Comparison of ENCODE assay signal across 11 cellular contexts in the genomic region with DNA sequence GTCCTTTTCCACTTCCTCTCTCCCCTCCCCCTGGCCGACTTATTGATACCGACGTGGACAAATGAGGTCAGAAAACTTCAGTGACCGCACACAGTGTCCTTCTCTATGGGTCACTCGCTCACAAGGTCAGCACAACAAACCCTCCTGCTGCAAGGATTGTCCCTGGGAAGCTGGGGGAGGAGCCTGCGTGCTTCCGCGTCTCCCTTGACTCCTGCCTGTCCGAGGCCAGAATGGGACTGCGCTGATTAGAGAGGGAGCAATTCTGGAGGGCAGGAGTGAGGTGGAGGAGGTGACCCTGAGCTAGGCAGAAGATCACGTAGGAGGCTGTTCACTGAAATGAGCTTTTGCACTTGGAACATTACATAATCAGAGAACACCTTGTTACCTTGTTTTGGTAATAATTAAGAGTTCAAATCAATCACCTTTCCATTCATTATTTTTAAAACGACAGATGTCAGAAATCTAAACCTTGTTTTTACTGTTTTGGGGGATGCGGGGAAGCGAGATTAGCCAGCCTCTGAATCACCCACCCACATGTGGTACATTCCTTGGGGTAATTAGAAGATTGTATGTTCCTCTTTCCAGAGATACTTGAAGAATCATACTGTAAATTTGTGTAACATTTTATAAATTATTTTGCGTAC.
DNase-seq lines count a peak whose midpoint lies in the region; ATAC-seq and FAIRE-seq lines count a peak whose summit lies in the region.
"Had no signal": no experiment of that assay in that cellular context is flagged by ENCODE, and none has a peak within 500 bp of the region (broad histone marks: within the 10 kb centered on the region; RNA-seq: fewer than 3 reads in every experiment).

No MANE protein-coding gene starts in this region.

- no peaks in the 10 kb centered on the region for H3K9me3 Mint-ChIP-seq in activated T-cell treated with anti-CD3 and anti-CD28 coated beads, Interleukin-2, amount 50 U/mL, for 24 hours

- no CpG with 5 or more reads among the region's 15 CpGs for WGBS in mesendoderm (ENCODE audit: extremely low coverage, insufficient coverage, low lambda C conversion rate)

- no peak for ATAC-seq in GM18909 (IDR thresholded peaks at IDR 0.05; ENCODE audit: poor library complexity, unreplicated experiment)

- H3K56ac ChIP-seq in mesendoderm (ENCODE audit: low read length): peak overlapping the region; percentile 63

- peak overlapping the region; percentile 68 for H3K4me3 Mint-ChIP-seq in activated T-cell treated with anti-CD3 and anti-CD28 coated beads, Interleukin-2, amount 50 U/mL, for 24 hours

- FAIRE-seq in urothelium cell line (lab: Jason Lieb, UNC): no peak

- H3K4me2 ChIP-seq in mesendoderm (ENCODE audit: low read length): peak overlapping the region; percentile 33

- H3K4me1 Mint-ChIP-seq in activated T-cell treated with anti-CD3 and anti-CD28 coated beads, Interleukin-2, amount 50 U/mL, for 24 hours (ENCODE audit: low read depth): peaks cover 57% of the 10 kb centered on the region

- no peaks in the 10 kb centered on the region for H3K36me3 ChIP-seq in mesendoderm (ENCODE audit: control insufficient read depth, insufficient read depth, low read length)

- no peaks in the 10 kb centered on the region for H3K79me1 ChIP-seq in mesendoderm (ENCODE audit: low read length)

- no peak overlapping the region for H3K27ac ChIP-seq in mesendoderm (ENCODE audit: low read depth, low read length)

- H3K27ac Mint-ChIP-seq in activated T-cell treated with anti-CD3 and anti-CD28 coated beads, Interleukin-2, amount 50 U/mL, for 24 hours: peak overlapping the region; percentile 65

- no peak overlapping the region for H2BK5ac ChIP-seq in mesendoderm (ENCODE audit: low read length)

- no peak overlapping the region for H3K4me3 ChIP-seq in mesendoderm (ENCODE audit: low read length)

- H2BK15ac ChIP-seq in mesendoderm (replicated peaks; ENCODE audit: low read depth): no peak overlapping the region

- H4K8ac ChIP-seq in mesendoderm (ENCODE audit: low read depth, low read length): no peak overlapping the region

- H2BK120ac ChIP-seq in mesendoderm (ENCODE audit: low read depth, low read length): no peak overlapping the region

- no peaks in the 10 kb centered on the region for H3K79me2 ChIP-seq in mesendoderm (ENCODE audit: control insufficient read depth, insufficient read depth, low read length)

- H3K23ac ChIP-seq in mesendoderm (ENCODE audit: low read length): no peak overlapping the region

- no peak for DNase-seq in activated T-cell treated with anti-CD3 and anti-CD28 coated beads, Interleukin-2, amount 50 U/mL, for 24 hours
- no peak for DNase-seq in activated T-cell treated with anti-CD3 and anti-CD28 coated beads, Interleukin-2, amount 50 U/mL, for 48 hours
- peak; percentile 88 for DNase-seq in ecto neural progenitor cell (ENCODE audit: low spot score)
- peak; percentile 73 for DNase-seq in mesendoderm
- peak; percentile 47 for DNase-seq in urothelium cell line (ENCODE audit: low spot score)
- DNase-seq in glomerular visceral epithelial cell (ENCODE audit: extremely low spot score): no peak
- no peak for DNase-seq in NCI-H187 (lab: John Stamatoyannopoulos, UW)
- DNase-seq: ACHN, hypothalamus, NCI-H2081 treated with DMSO at 0.1 percent for 48 hours had no signal

- no peaks in the 10 kb centered on the region for H3K36me3 Mint-ChIP-seq in activated T-cell treated with anti-CD3 and anti-CD28 coated beads, Interleukin-2, amount 50 U/mL, for 24 hours (ENCODE audit: low read depth)

- H3K9ac ChIP-seq in mesendoderm (ENCODE audit: low read length): peak overlapping the region; percentile 39

- H3K27me3 ChIP-seq in mesendoderm (ENCODE audit: insufficient read depth, low read length, poor library complexity): peaks cover 16% of the 10 kb centered on the region

- H3K4ac ChIP-seq in mesendoderm (ENCODE audit: low read depth, low read length): no peak overlapping the region

- H2AK5ac ChIP-seq in mesendoderm (ENCODE audit: low read length): no peak overlapping the region

- no peak overlapping the region for H4K5ac ChIP-seq in mesendoderm (ENCODE audit: low read length)

- peaks cover 46% of the 10 kb centered on the region for H3K27me3 Mint-ChIP-seq in activated T-cell treated with anti-CD3 and anti-CD28 coated beads, Interleukin-2, amount 50 U/mL, for 24 hours

- no peak overlapping the region for H3K18ac ChIP-seq in mesendoderm (ENCODE audit: low read length)

- peaks cover 9% of the 10 kb centered on the region for H3K4me1 ChIP-seq in mesendoderm (ENCODE audit: control insufficient read depth, low read depth, low read length)

Comparison
In these comparisons a context has a peak if more than half of its experiments do, and no peak if none do; other contexts are left out.
1. DNase-seq: peak in ecto neural progenitor cell (single experiment), mesendoderm (single experiment) and urothelium cell line (single experiment); none in activated T-cell treated with anti-CD3 and anti-CD28 coated beads, Interleukin-2, amount 50 U/mL, for 24 hours (single experiment), activated T-cell treated with anti-CD3 and anti-CD28 coated beads, Interleukin-2, amount 50 U/mL, for 48 hours (0 of 2), glomerular visceral epithelial cell (single experiment) and NCI-H187 (0 of 2).